Comparison of ENCODE assay signal across 9 cellular contexts in genomic region chr19:12790628-12791344, GRCh38. TPM values are rescaled to one million over a fixed set of nuclear protein-coding genes. Genes with fewer than 3 reads are reported as not detected.
DNase-seq lines count a peak whose midpoint lies in the region; ATAC-seq and TF ChIP-seq lines count a peak whose summit lies in the region.
"Had no signal": no experiment of that assay in that cellular context is flagged by ENCODE, and none has a peak within 500 bp of the region (broad histone marks: within the 10 kb centered on the region; RNA-seq: fewer than 3 reads in every experiment).

No MANE protein-coding gene starts in this region.

- POLR2A ChIA-PET in Panc1 (lab: Charles Lee): interaction anchor here (0.6 to 2.8 kb wide), 5 partner anchors 8 to 365 kb away, joined by 3 to 16 read pairs (median 3); no protein-coding TSS in a partner anchor

- peaks cover 26% of the 10 kb centered on the region for H3K79me2 ChIP-seq in trophoblast cell (ENCODE audit: control insufficient read depth, insufficient read depth, low read length, poor library complexity)

- no peak overlapping the region for H3K23ac ChIP-seq in trophoblast cell (ENCODE audit: low read length)

- in situ Hi-C loops in Panc1 (cut with HindIII; ENCODE audit: low pct_unique_long_range_greater_than_20kb, low sequenced_read_pairs): no loop called here

- CTCF ChIA-PET in Panc1 (lab: Charles Lee): interaction anchor here (0.6 to 1.7 kb wide), 2 partner anchors 13 to 77 kb away, joined by 4 to 5 read pairs; no protein-coding TSS in a partner anchor

- H4K8ac ChIP-seq in trophoblast cell (ENCODE audit: low read depth, low read length): peak overlapping the region; percentile 96

- ATAC-seq in Panc1: no peak
- no peak for ATAC-seq in HG02763 (IDR thresholded peaks at IDR 0.05; ENCODE audit: unreplicated experiment)
- no peak for ATAC-seq in GM21447 (IDR thresholded peaks at IDR 0.05; ENCODE audit: unreplicated experiment)
- ATAC-seq in GM18870 (IDR thresholded peaks at IDR 0.05; ENCODE audit: unreplicated experiment): no peak

- H3K36me3 ChIP-seq in Panc1 (ENCODE audit: control insufficient read depth, insufficient read depth, low read length): peaks cover 2% of the 10 kb centered on the region
- H3K36me3 ChIP-seq in trophoblast cell (ENCODE audit: control insufficient read depth in 1 of 2, insufficient read depth in 2 of 2, low read length in 2 of 2): peaks cover 0 to 2% of the 10 kb centered on the region in 2 experiments

- H3K9me3 ChIP-seq in Panc1 (ENCODE audit: control insufficient read depth, insufficient read depth, low read depth, low read length): no peaks in the 10 kb centered on the region
- H3K9me3 ChIP-seq in trophoblast cell (ENCODE audit: insufficient read depth, low read depth, low read length): peaks cover 2% of the 10 kb centered on the region

- H2BK5ac ChIP-seq in trophoblast cell (ENCODE audit: low read depth, low read length, poor library complexity): peak overlapping the region; percentile 90

- H3K4ac ChIP-seq in trophoblast cell (ENCODE audit: low read depth, low read length): peak overlapping the region; percentile 57

- H3K18ac ChIP-seq in trophoblast cell (ENCODE audit: low read length): peak overlapping the region; percentile 87

- DNase-seq in EL (peak; percentile 25), Panc1 (ENCODE audit: low read depth, low spot score) (no peak), epithelial cell of esophagus (ENCODE audit: low read depth) (no peak), trophoblast cell (peak in 1 of 2 donors; percentile 26), GOT3 (lab: John Stamatoyannopoulos, UW) (no peak)

- peak overlapping the region; percentile 84 for H4K91ac ChIP-seq in trophoblast cell (ENCODE audit: low read depth, low read length)

- peak overlapping the region; percentile 31 for H3K9ac ChIP-seq in trophoblast cell (ENCODE audit: low read length)

- peak overlapping the region; percentile 5 for H4K12ac ChIP-seq in trophoblast cell (ENCODE audit: low read depth, low read length)

- no CpG with 5 or more reads among the region's 22 CpGs for WGBS in trophoblast cell (ENCODE audit: extremely low coverage, insufficient coverage, insufficient read length)

- peaks cover 62% of the 10 kb centered on the region for H3K79me1 ChIP-seq in trophoblast cell (ENCODE audit: low read length)

- H2AK5ac ChIP-seq in trophoblast cell (ENCODE audit: low read length): peak overlapping the region; percentile 86

- TF ChIP-seq CTCF in Panc1 (IDR thresholded peaks at IDR 0.05) (no peak), epithelial cell of esophagus (IDR thresholded peaks at IDR 0.05; ENCODE audit: insufficient read depth, low read depth, low read length, missing control alignments) (no peak)

- peak overlapping the region; percentile 96 for H3K4me2 ChIP-seq in trophoblast cell (ENCODE audit: low read length)

- peak overlapping the region; percentile 82 for H3K27ac ChIP-seq in Panc1 (ENCODE audit: low read length)
- H3K27ac ChIP-seq in trophoblast cell (ENCODE audit: low read depth, low read length): peak overlapping the region; percentile 96

- no peaks in the 10 kb centered on the region for H3K27me3 ChIP-seq in Panc1 (ENCODE audit: control insufficient read depth, insufficient read depth, low read length)
- H3K27me3 ChIP-seq in trophoblast cell (ENCODE audit: insufficient read depth, low read length): no peaks in the 10 kb centered on the region

- intact Hi-C loops in Panc1 (cut with micrococcal nuclease; ENCODE audit: unreplicated experiment): no loop called here

- peaks cover 41% of the 10 kb centered on the region for H3K4me1 ChIP-seq in Panc1 (ENCODE audit: control insufficient read depth, insufficient read depth, low read length)
- peaks cover 32 to 36% of the 10 kb centered on the region in 2 experiments for H3K4me1 ChIP-seq in trophoblast cell (ENCODE audit: control insufficient read depth in 1 of 2, insufficient read depth in 2 of 2, low read length in 2 of 2)

- peak overlapping the region; percentile 69 for H2BK12ac ChIP-seq in trophoblast cell (ENCODE audit: low read length)

- peak overlapping the region; percentile 57 for H2BK120ac ChIP-seq in trophoblast cell (ENCODE audit: insufficient read depth, low read length, poor library complexity)

- peak overlapping the region; percentile 80 for H3K14ac ChIP-seq in trophoblast cell (ENCODE audit: low read length)

- no TSS peak for BruUV-seq in Panc1 (replicated peaks; lab: Mats Ljungman, UMichigan)

- H3K4me3 ChIP-seq in Panc1 (ENCODE audit: low read depth in 2 of 2, low read length in 2 of 2): peak overlapping the region; percentile 66 to 75
- H3K4me3 ChIP-seq in epithelial cell of esophagus (ENCODE audit: low read length): peak overlapping the region; percentile 92
- H3K4me3 ChIP-seq in trophoblast cell (ENCODE audit: low read depth, low read length): no peak overlapping the region

- peak overlapping the region; percentile 41 for H2AFZ ChIP-seq in trophoblast cell (ENCODE audit: insufficient read depth, low read length, poor library complexity)

RNA-seq across cellular contexts. Expression of gene JUNB, which starts 0.5 kb away (rescaled TPM):
- total RNA-seq in Panc1 (2021; ENCODE audit: unreplicated experiment): 49.7 TPM
- polyA plus RNA-seq in Panc1 (2012; ENCODE audit: insufficient read length): 73.3 TPM
- polyA plus RNA-seq in trophoblast cell (2013): 81.3 and 87.5 TPM in 2 replicates

RNA-seq across cellular contexts. Expression of gene PRDX2, which starts 10.8 kb away (rescaled TPM):
- total RNA-seq in Panc1 (2021; ENCODE audit: unreplicated experiment): 61.0 TPM
- 149 TPM for polyA plus RNA-seq in Panc1 (2012; ENCODE audit: insufficient read length)
- polyA plus RNA-seq in trophoblast cell (2013): 187 and 189 TPM in 2 replicates

RNA-seq across cellular contexts. Expression of gene THSD8, which starts 11.1 kb away (rescaled TPM):
- total RNA-seq in Panc1 (2021; ENCODE audit: unreplicated experiment): 24.8 TPM
- 8.8 TPM for polyA plus RNA-seq in Panc1 (2012; ENCODE audit: insufficient read length)
- 19.0 and 19.9 TPM in 2 replicates for polyA plus RNA-seq in trophoblast cell (2013)
- total RNA-seq: RPMI7951 had no signal

RNA-seq across cellular contexts. Expression of gene HOOK2, which starts 15.4 kb away (rescaled TPM):
- 14.3 TPM for total RNA-seq in Panc1 (2021; ENCODE audit: unreplicated experiment)
- polyA plus RNA-seq in Panc1 (2012; ENCODE audit: insufficient read length): 27.7 TPM
- 28.7 and 30.7 TPM in 2 replicates for polyA plus RNA-seq in trophoblast cell (2013)

RNA-seq across cellular contexts. Expression of gene RNASEH2A, which starts 15.6 kb away (rescaled TPM):
- 44.9 TPM for total RNA-seq in Panc1 (2021; ENCODE audit: unreplicated experiment)
- 67.1 TPM for polyA plus RNA-seq in Panc1 (2012; ENCODE audit: insufficient read length)
- polyA plus RNA-seq in trophoblast cell (2013): 16.0 and 17.3 TPM in 2 replicates
